In the genomic region with DNA sequence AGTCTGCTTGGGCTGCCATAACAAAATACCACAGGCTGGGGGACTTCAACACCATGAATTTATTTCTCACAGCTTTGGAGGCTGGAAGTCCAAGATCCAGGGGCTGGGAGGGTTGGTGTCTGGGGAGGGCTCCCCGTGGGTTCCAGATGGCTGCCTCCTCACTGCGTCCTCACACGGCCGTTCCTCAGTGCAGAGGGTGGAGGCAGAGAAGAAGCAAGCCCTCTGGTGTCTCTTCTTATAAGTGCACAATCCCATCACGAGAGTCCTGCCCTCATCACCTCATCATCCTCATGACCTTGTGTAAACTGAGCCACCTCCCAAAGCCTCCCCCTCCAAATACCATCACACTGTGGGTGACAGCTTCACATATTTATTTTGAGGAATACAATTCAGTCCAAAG, we compare ENCODE assay signal across 9 cellular contexts. TPM values are rescaled to one million over a fixed set of nuclear protein-coding genes. Genes with fewer than 3 reads are reported as not detected.
DNase-seq lines count a peak whose midpoint lies in the region; ATAC-seq and TF ChIP-seq lines count a peak whose summit lies in the region.
"Had no signal": no experiment of that assay in that cellular context is flagged by ENCODE, and none has a peak within 500 bp of the region (broad histone marks: within the 10 kb centered on the region; RNA-seq: fewer than 3 reads in every experiment).

No MANE protein-coding gene starts in this region.

- H3K27ac ChIP-seq in endodermal cell (ENCODE audit: low read depth, low read length) = no peak overlapping the region

- peak; percentile 26 for TF ChIP-seq CTCF in GM10266 (IDR thresholded peaks at IDR 0.05; ENCODE audit: control insufficient read depth, insufficient read depth, low read depth, missing control alignments)
- TF ChIP-seq CTCF in endodermal cell (conservative IDR thresholded peaks at IDR 0.05) = peak; percentile 56

- H3K36me3 Mint-ChIP-seq in endodermal cell (ENCODE audit: low read depth) = no peaks in the 10 kb centered on the region

- no peaks in the 10 kb centered on the region for H3K27me3 ChIP-seq in endodermal cell (ENCODE audit: control insufficient read depth, insufficient read depth, low read length, poor library complexity, severe bottlenecking)

- no peaks in the 10 kb centered on the region for H3K9me3 Mint-ChIP-seq in endodermal cell

- H3K4me3 ChIP-seq in endodermal cell (ENCODE audit: low read length) = no peak overlapping the region

- no peak overlapping the region for H3K27ac Mint-ChIP-seq in endodermal cell

- peaks cover 5% of the 10 kb centered on the region for H3K27me3 Mint-ChIP-seq in endodermal cell (ENCODE audit: insufficient read depth)

- no peak overlapping the region for H3K4me3 Mint-ChIP-seq in endodermal cell

- H3K9me3 ChIP-seq in endodermal cell (ENCODE audit: control insufficient read depth, low read length) = no peaks in the 10 kb centered on the region
- H3K9me3 ChIP-seq: Caco-2 had no signal

- no peaks in the 10 kb centered on the region for H3K4me1 ChIP-seq in endodermal cell (ENCODE audit: control insufficient read depth, insufficient read depth, low read length)
- H3K4me1 ChIP-seq: Caco-2 had no signal

- 74% methylated on average over 5 of the region's 5 CpGs; no CpG with 5 or more reads in 1 of the 2 experiments for WGBS in endodermal cell (ENCODE audit: insufficient coverage in 1 of 2, insufficient read length in 1 of 2), 2 experiments

- no peak overlapping the region for H3K9ac ChIP-seq in endodermal cell (ENCODE audit: extremely low read depth, low read length, poor library complexity, severe bottlenecking)

- ATAC-seq in GM19463 (IDR thresholded peaks at IDR 0.05; ENCODE audit: unreplicated experiment) (peak; percentile 69), HG03521 (IDR thresholded peaks at IDR 0.05; ENCODE audit: unreplicated experiment) (peak; percentile 67)

- H3K36me3 ChIP-seq in endodermal cell (ENCODE audit: control insufficient read depth, insufficient read depth, low read length) = no peaks in the 10 kb centered on the region

- no peaks in the 10 kb centered on the region for H3K4me1 Mint-ChIP-seq in endodermal cell

- DNase-seq in GM10266 (ENCODE audit: extremely low spot score) (no peak), endodermal cell (no peak), amygdala (lab: John Stamatoyannopoulos, UW) (no peak), C1 segment of cervical spinal cord (lab: John Stamatoyannopoulos, UW) (no peak), islet precursor cell (no peak)
- DNase-seq in activated CD4-positive, CD25-positive, alpha-beta regulatory T cell treated with anti-CD3 and anti-CD28 coated beads, Interleukin-2, amount 50 U/mL, for 72 hours = no peak
- DNase-seq: Caco-2 had no signal

RNA-seq across cellular contexts. Expression of a gene that starts 26.3 kb away (rescaled TPM):
- under 1 TPM in 1 of 2 donors, not detected in 1; 0.24 TPM for total RNA-seq in endodermal cell
- polyA plus RNA-seq in endodermal cell (2013, experiment 1 of 2) = 9.9 TPM
- 7.0 TPM for polyA plus RNA-seq in endodermal cell (2013, experiment 2 of 2)
